In genomic region chr4:176755001-176755400, GRCh38 we compare ENCODE assay signal across 35 cellular contexts. TPM values are rescaled to one million over a fixed set of nuclear protein-coding genes. Genes with fewer than 3 reads are reported as not detected.
"Had no signal": no experiment of that assay in that cellular context is flagged by ENCODE, and none has a peak within 500 bp of the region (broad histone marks: within the 10 kb centered on the region; RNA-seq: fewer than 3 reads in every experiment).

No MANE protein-coding gene starts in this region.

- H3K27ac Mint-ChIP-seq: activated B cell treated with CpG ODN at 0.5 μM for 24 hours; activated CD8-positive, alpha-beta T cell treated with anti-CD3 and anti-CD28 coated beads for 36 hours; activated naive CD8-positive, alpha-beta T cell; activated T-helper 17 cell treated with anti-CD3 and anti-CD28 coated beads, Interleukin-2, amount 50 U/mL, for 72 hours; dendritic cell treated with granulocyte-macrophage colony-stimulating factor and Interleukin-4, amounts not matched to agents 40 ng/mL and 50 ng/mL, for 4 days; endodermal cell; T-helper 17 cell; T-helper 2 cell treated with Interferon-gamma antibody and Interleukin-4, amounts not matched to agents 5 μg/mL and 100 μg/mL, for 36 hours had no signal

- H3K4me1 ChIP-seq: gastrocnemius medialis had no signal

- FAIRE-seq: astrocyte, bronchial epithelial cell, TTC549 had no signal

- DNase-seq: activated B cell treated with CpG ODN at 0.5 μM for 24 hours; activated CD4-positive, alpha-beta T cell treated with anti-CD3 and anti-CD28 coated beads for 48 hours; activated CD4-positive, alpha-beta T cell treated with anti-CD3 and anti-CD28 coated beads, Interleukin-2, amount 50 U/mL, for 1 hour; activated CD4-positive, alpha-beta T cell treated with anti-CD3 and anti-CD28 coated beads, Interleukin-2, amount 50 U/mL, for 48 hours; activated CD8-positive, alpha-beta memory T cell treated with anti-CD3 and anti-CD28 coated beads for 24 hours; activated CD8-positive, alpha-beta T cell treated with anti-CD3 and anti-CD28 coated beads for 36 hours; activated effector memory CD4-positive, alpha-beta T cell treated with Interleukin-2 at 50 U/mL for 16 hours; activated gamma-delta T cell treated with Interleukin-2 at 50 U/mL for 16 hours; activated naive CD4-positive, alpha-beta T cell treated with anti-CD3 and anti-CD28 coated beads, Interleukin-2, amount 50 U/mL, for 16 hours; activated naive CD4-positive, alpha-beta T cell treated with Interleukin-2 at 50 U/mL for 16 hours; activated T-cell treated with anti-CD3 and anti-CD28 coated beads, Interleukin-2, amount 50 U/mL, for 4 hours; amniotic stem cell; anterior cingulate cortex; brain microvascular endothelial cell; dorsolateral prefrontal cortex; effector memory CD4-positive, alpha-beta T cell; endodermal cell; erythroblast; foreskin keratinocyte; gastrocnemius medialis; glutamatergic neuron; heart left ventricle; T-helper 17 cell; WERI-Rb-1 had no signal

- H3K36me3 ChIP-seq: brain microvascular endothelial cell, esophagus muscularis mucosa, gastrocnemius medialis, heart left ventricle, WERI-Rb-1 had no signal

- H3K9me3 ChIP-seq: esophagus muscularis mucosa, gastrocnemius medialis, heart left ventricle had no signal

- H3K27me3 Mint-ChIP-seq: activated B cell treated with CpG ODN at 0.5 μM for 24 hours; activated CD8-positive, alpha-beta T cell treated with anti-CD3 and anti-CD28 coated beads for 36 hours; activated naive CD8-positive, alpha-beta T cell; activated T-helper 17 cell treated with anti-CD3 and anti-CD28 coated beads, Interleukin-2, amount 50 U/mL, for 72 hours; central memory CD8-positive, alpha-beta T cell; dendritic cell treated with granulocyte-macrophage colony-stimulating factor and Interleukin-4, amounts not matched to agents 40 ng/mL and 50 ng/mL, for 4 days had no signal

- H3K36me3 Mint-ChIP-seq: activated naive CD8-positive, alpha-beta T cell had no signal

- H3K4me3 ChIP-seq: coronary artery, dorsolateral prefrontal cortex, esophagus muscularis mucosa, gastrocnemius medialis, heart left ventricle had no signal

- H3K27ac ChIP-seq: brain microvascular endothelial cell, coronary artery, dorsolateral prefrontal cortex, esophagus muscularis mucosa, foreskin keratinocyte, gastrocnemius medialis, heart left ventricle, WERI-Rb-1 had no signal

- H3K9me3 Mint-ChIP-seq: activated B cell treated with CpG ODN at 0.5 μM for 24 hours; activated CD8-positive, alpha-beta T cell treated with anti-CD3 and anti-CD28 coated beads for 36 hours; activated T-cell treated with anti-CD3 and anti-CD28 coated beads, Interleukin-2, amount 50 U/mL, for 4 hours; dendritic cell treated with granulocyte-macrophage colony-stimulating factor and Interleukin-4, amounts not matched to agents 40 ng/mL and 50 ng/mL, for 4 days; endodermal cell; T-helper 2 cell treated with Interferon-gamma antibody and Interleukin-4, amounts not matched to agents 5 μg/mL and 100 μg/mL, for 36 hours had no signal

- H3K27me3 ChIP-seq: brain microvascular endothelial cell, dorsolateral prefrontal cortex, esophagus muscularis mucosa, foreskin keratinocyte, gastrocnemius medialis, heart left ventricle had no signal

- H3K4me3 Mint-ChIP-seq: activated B cell treated with CpG ODN at 0.5 μM for 24 hours; activated CD8-positive, alpha-beta T cell treated with anti-CD3 and anti-CD28 coated beads for 36 hours; activated naive CD8-positive, alpha-beta T cell; activated T-cell treated with anti-CD3 and anti-CD28 coated beads, Interleukin-2, amount 50 U/mL, for 4 hours; activated T-helper 17 cell treated with anti-CD3 and anti-CD28 coated beads, Interleukin-2, amount 50 U/mL, for 72 hours; central memory CD8-positive, alpha-beta T cell; dendritic cell treated with granulocyte-macrophage colony-stimulating factor and Interleukin-4, amounts not matched to agents 40 ng/mL and 50 ng/mL, for 4 days; endodermal cell; T-helper 17 cell; T-helper 2 cell treated with Interferon-gamma antibody and Interleukin-4, amounts not matched to agents 5 μg/mL and 100 μg/mL, for 36 hours had no signal

- H3K4me1 Mint-ChIP-seq: activated B cell treated with CpG ODN at 0.5 μM for 24 hours; activated T-helper 17 cell treated with anti-CD3 and anti-CD28 coated beads, Interleukin-2, amount 50 U/mL, for 72 hours; central memory CD8-positive, alpha-beta T cell; endodermal cell; T-helper 17 cell had no signal

- ATAC-seq: activated CD4-positive, CD25-positive, alpha-beta regulatory T cell treated with anti-CD3 and anti-CD28 coated beads, Interleukin-2, amount 50 U/mL, for 24 hours; activated CD8-positive, alpha-beta T cell treated with anti-CD3 and anti-CD28 coated beads for 36 hours; activated T-cell treated with anti-CD3 and anti-CD28 coated beads, Interleukin-2, amount 50 U/mL, for 4 hours; activated T-helper 17 cell treated with anti-CD3 and anti-CD28 coated beads, Interleukin-2, amount 50 U/mL, for 72 hours; gastrocnemius medialis; heart left ventricle; T-helper 17 cell had no signal

RNA-seq across cellular contexts. Expression of gene VEGFC, which starts 37.7 kb away (rescaled TPM):
- total RNA-seq: activated B cell treated with CpG ODN at 0.5 μM for 24 hours; activated CD8-positive, alpha-beta T cell treated with anti-CD3 and anti-CD28 coated beads for 36 hours; activated T-helper 17 cell treated with anti-CD3 and anti-CD28 coated beads, Interleukin-2, amount 50 U/mL, for 72 hours had no signal
